In the genomic region with DNA sequence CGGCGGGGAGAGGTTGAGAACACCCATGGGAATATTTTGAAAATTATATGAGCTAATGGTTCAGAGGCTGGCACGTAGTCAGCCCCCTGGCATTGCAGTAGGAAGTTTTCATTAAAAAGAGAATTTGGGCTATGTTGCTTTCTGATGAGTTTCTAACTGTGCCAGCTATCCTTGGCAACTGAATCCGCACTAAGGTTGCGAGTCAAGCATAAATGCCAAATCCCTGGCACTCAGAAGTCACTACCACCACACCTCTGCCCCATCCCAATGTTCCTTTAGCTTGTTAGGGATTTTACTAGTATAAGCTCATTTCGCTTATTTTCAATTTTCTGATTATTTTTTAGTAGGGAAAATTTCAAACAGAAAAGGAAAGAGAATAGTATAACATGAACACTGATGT, we compare ENCODE assay signal across 16 cellular contexts.
"Had no signal": no experiment of that assay in that cellular context is flagged by ENCODE, and none has a peak within 500 bp of the region (broad histone marks: within the 10 kb centered on the region; RNA-seq: fewer than 3 reads in every experiment).

No MANE protein-coding gene starts in this region.

- H3K36me3 ChIP-seq: gastrocnemius medialis had no signal

- H3K9ac ChIP-seq: parathyroid adenoma had no signal

- DNase-seq: effector CD4-positive, alpha-beta T cell; gastrocnemius medialis; glutamatergic neuron; immature natural killer cell; mesendoderm; naive B cell; nephron progenitor cell; right lobe of liver; spleen; stimulated activated CD4-positive, alpha-beta T cell treated with anti-CD3 and anti-CD28 coated beads, Interleukin-15, amount 100 ng/mL, for 24 hours; stimulated activated CD4-positive, alpha-beta T cell treated with anti-CD3 and anti-CD28 coated beads, Interleukin-1b, Interleukin-23, amount 100 ng/mL, for 48 hours; stimulated activated naive CD4-positive, alpha-beta T cell treated with Interleukin-2 at 50 U/mL for 16 hours; transverse colon had no signal

- H3K79me2 ChIP-seq: parathyroid adenoma had no signal

- H3K27me3 ChIP-seq: gastrocnemius medialis, right lobe of liver, spleen, transverse colon had no signal

- H2AFZ ChIP-seq: parathyroid adenoma had no signal

- H3K4me3 ChIP-seq: coronary artery, gastrocnemius medialis, prostate gland, right lobe of liver, spleen, transverse colon had no signal

- H3K9me3 ChIP-seq: gastrocnemius medialis, prostate gland, right lobe of liver, spleen, transverse colon had no signal
